8 cellular contexts compared by ENCODE assay signal in the genomic region with DNA sequence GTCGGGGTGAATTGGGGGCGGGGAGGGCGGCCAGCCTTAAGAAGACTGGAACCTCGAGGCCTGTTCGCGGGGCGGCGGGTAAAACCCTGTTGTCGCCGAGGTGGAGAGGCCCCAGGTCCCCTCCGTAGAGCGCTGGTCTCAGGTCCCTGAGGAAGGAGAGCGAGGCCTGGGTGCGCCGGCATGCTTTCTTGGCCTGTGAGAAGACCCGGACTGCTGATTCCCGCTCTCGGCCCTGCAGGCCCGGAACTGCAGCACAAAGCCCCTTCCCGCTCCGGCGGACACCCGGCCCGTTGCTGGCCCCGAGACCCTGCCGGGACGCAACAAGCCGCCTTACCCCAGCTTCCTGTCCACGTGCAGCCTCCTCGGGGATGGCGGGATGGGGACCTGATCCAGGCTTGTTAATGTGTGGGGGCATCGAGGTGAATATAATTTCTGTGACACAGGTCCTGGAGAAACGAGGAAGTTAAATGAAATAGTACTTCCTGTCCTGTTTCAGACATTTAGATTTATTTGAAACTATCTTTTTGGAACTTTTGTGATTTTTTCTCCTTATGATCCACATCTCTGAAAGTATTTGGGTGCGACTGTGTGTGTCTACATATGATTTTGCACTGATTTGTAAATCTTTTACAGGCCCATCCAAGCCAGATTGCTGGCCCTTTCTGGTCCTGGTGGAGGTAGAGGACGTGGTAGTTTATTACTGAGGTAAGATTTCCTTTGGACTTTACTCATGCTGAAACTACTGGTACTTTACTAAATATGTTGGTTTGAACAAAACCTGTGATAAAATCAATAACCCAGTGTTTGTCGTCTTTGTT. TPM values are rescaled to one million over a fixed set of nuclear protein-coding genes. Genes with fewer than 3 reads are reported as not detected.
DNase-seq lines count a peak whose midpoint lies in the region; ATAC-seq and TF ChIP-seq lines count a peak whose summit lies in the region.

No MANE protein-coding gene starts in this region.

- H3K4me1 Mint-ChIP-seq in memory B cell = peaks cover 7% of the 10 kb centered on the region

- H3K4me3 ChIP-seq in subcutaneous abdominal adipose tissue (ENCODE audit: low read depth in 1 of 5, low read length in 5 of 5) = peak overlapping the region; percentile 86 to 98 (median 94)

- in situ Hi-C loops in SK-MEL-5 (cut with HindIII; ENCODE audit: low pct_unique_long_range_greater_than_20kb, low sequenced_read_pairs) = no loop called here

- H3K36me3 Mint-ChIP-seq in memory B cell = peaks cover 17% of the 10 kb centered on the region

- peak overlapping the region; percentile 93 to 98 (median 97) for H3K9ac ChIP-seq in subcutaneous abdominal adipose tissue (ENCODE audit: low read length in 5 of 5)

- H3K4me3 Mint-ChIP-seq in memory B cell = peak overlapping the region; percentile 95

- DNase-seq in SK-MEL-5 (ENCODE audit: low read depth, low spot score) (peak; percentile 33), dermis blood vessel endothelial cell (peak; percentile 61), memory B cell (ENCODE audit: low spot score in 2 of 2) (peak in 1 of 2 donors; percentile 56), T1000 (lab: John Stamatoyannopoulos, UW) (no peak)

- H3K27me3 Mint-ChIP-seq in memory B cell = no peaks in the 10 kb centered on the region

- H3K27ac Mint-ChIP-seq in memory B cell = peak overlapping the region; percentile 98

- no peaks in the 10 kb centered on the region for H3K9me3 Mint-ChIP-seq in memory B cell

- no peaks in the 10 kb centered on the region for H3K27me3 ChIP-seq in subcutaneous abdominal adipose tissue (ENCODE audit: control insufficient read depth in 5 of 5, insufficient read depth in 4 of 5, low read length in 5 of 5)

- no peak for TF ChIP-seq CTCF in C4-2B (conservative IDR thresholded peaks at IDR 0.05)

- peaks cover 23 to 40% (median 38%) of the 10 kb centered on the region in 5 donors for H3K36me3 ChIP-seq in subcutaneous abdominal adipose tissue (ENCODE audit: control insufficient read depth in 5 of 5, insufficient read depth in 5 of 5, low read length in 5 of 5)

- H3K9me3 ChIP-seq in subcutaneous abdominal adipose tissue (ENCODE audit: control insufficient read depth in 5 of 5, low read length in 5 of 5) = no peaks in the 10 kb centered on the region

- peak; percentile 11 for ATAC-seq in GM18909 (IDR thresholded peaks at IDR 0.05; ENCODE audit: poor library complexity, unreplicated experiment)
- ATAC-seq in HG03159 (IDR thresholded peaks at IDR 0.05; ENCODE audit: unreplicated experiment) = peak; percentile 8
- peak; percentile 3 for ATAC-seq in memory B cell (ENCODE audit: low read depth)

- H3K27ac ChIP-seq in C4-2B = peak overlapping the region; percentile 94
- peak overlapping the region; percentile 94 for H3K27ac ChIP-seq in subcutaneous abdominal adipose tissue (ENCODE audit: low read depth, low read length)

- peaks cover 8 to 29% (median 22%) of the 10 kb centered on the region in 5 donors for H3K4me1 ChIP-seq in subcutaneous abdominal adipose tissue (ENCODE audit: control insufficient read depth in 5 of 5, insufficient read depth in 5 of 5, low read length in 5 of 5)

RNA-seq across cellular contexts. Expression of gene PNN, which starts 0.6 kb away (rescaled TPM):
- 15.4 and 19.0 TPM in 2 replicates for total RNA-seq in SK-MEL-5 (2014; rRNA removed; shearing (Covaris generic))
- 17.5 and 19.0 TPM in 2 replicates for polyA plus RNA-seq in SK-MEL-5 (2015; cell fraction: cytosol; rRNA removed)
- 134 and 146 TPM in 2 replicates for polyA plus RNA-seq in SK-MEL-5 (2015; cell fraction: nucleus; rRNA removed)
- 22.5 and 25.4 TPM in 2 replicates for total RNA-seq in dermis blood vessel endothelial cell

RNA-seq across cellular contexts. Expression of gene TRAPPC6B, which starts 5.5 kb away (rescaled TPM):
- 10.2 and 11.6 TPM in 2 replicates for total RNA-seq in SK-MEL-5 (2014; rRNA removed; shearing (Covaris generic))
- polyA plus RNA-seq in SK-MEL-5 (2015; cell fraction: cytosol; rRNA removed) = 10.2 and 15.1 TPM in 2 replicates
- polyA plus RNA-seq in SK-MEL-5 (2015; cell fraction: nucleus; rRNA removed) = 29.9 and 33.5 TPM in 2 replicates
- total RNA-seq in dermis blood vessel endothelial cell = 34.9 and 35.8 TPM in 2 replicates

RNA-seq across cellular contexts. Expression of gene MIA2, which starts 58.1 kb away (rescaled TPM):
- total RNA-seq in SK-MEL-5 (2014; rRNA removed; shearing (Covaris generic)) = 16.9 and 17.9 TPM in 2 replicates
- polyA plus RNA-seq in SK-MEL-5 (2015; cell fraction: cytosol; rRNA removed) = 12.3 and 16.3 TPM in 2 replicates
- polyA plus RNA-seq in SK-MEL-5 (2015; cell fraction: nucleus; rRNA removed) = 15.8 and 18.6 TPM in 2 replicates
- 21.2 and 24.7 TPM in 2 replicates for total RNA-seq in dermis blood vessel endothelial cell
